In genomic region chr14:105855893-105856675, GRCh38 we compare ENCODE assay signal across 16 cellular contexts.
DNase-seq lines count a peak whose midpoint lies in the region; ATAC-seq, FAIRE-seq and TF ChIP-seq lines count a peak whose summit lies in the region.
"Had no signal": no experiment of that assay in that cellular context is flagged by ENCODE, and none has a peak within 500 bp of the region (broad histone marks: within the 10 kb centered on the region; RNA-seq: fewer than 3 reads in every experiment).

No MANE protein-coding gene starts in this region.

- no peak overlapping the region for H2BK12ac ChIP-seq in trophoblast cell (ENCODE audit: low read length)

- no peak overlapping the region for H2BK120ac ChIP-seq in trophoblast cell (ENCODE audit: insufficient read depth, low read length, poor library complexity)

- no peak overlapping the region for H4K8ac ChIP-seq in trophoblast cell (ENCODE audit: low read depth, low read length)

- no peaks in the 10 kb centered on the region for H3K79me1 ChIP-seq in trophoblast cell (ENCODE audit: low read length)

- H3K4me1 Mint-ChIP-seq in natural killer cell (peaks cover 2 to 6% of the 10 kb centered on the region in 2 donors), activated B cell treated with CpG ODN at 0.5 μM for 24 hours (peaks cover 39% of the 10 kb centered on the region)
- H3K4me1 Mint-ChIP-seq in natural killer cell treated with Interleukin-12 subunit alpha and Interleukin-12 subunit beta and Interleukin-15 and Interleukin-18, amount 100 ng/mL, for 72 hours (ENCODE audit: low read depth in 2 of 2): peaks cover 0 to 3% of the 10 kb centered on the region in 2 donors
- H3K4me1 Mint-ChIP-seq: nephron had no signal

- no peak overlapping the region for H4K91ac ChIP-seq in trophoblast cell (ENCODE audit: low read depth, low read length)

- H3K36me3 ChIP-seq in kidney (ENCODE audit: control insufficient read depth in 1 of 2, insufficient read depth in 2 of 2, low read length in 2 of 2): no peaks in the 10 kb centered on the region
- no peaks in the 10 kb centered on the region for H3K36me3 ChIP-seq in trophoblast cell (ENCODE audit: control insufficient read depth in 1 of 2, insufficient read depth in 2 of 2, low read length in 2 of 2)

- H3K9me3 Mint-ChIP-seq in natural killer cell (no peaks in the 10 kb centered on the region), activated B cell treated with CpG ODN at 0.5 μM for 24 hours (no peaks in the 10 kb centered on the region)
- H3K9me3 Mint-ChIP-seq in natural killer cell treated with Interleukin-12 subunit alpha and Interleukin-12 subunit beta and Interleukin-15 and Interleukin-18, amount 100 ng/mL, for 72 hours: no peaks in the 10 kb centered on the region

- H3K79me2 ChIP-seq in trophoblast cell (ENCODE audit: control insufficient read depth, insufficient read depth, low read length, poor library complexity): no peaks in the 10 kb centered on the region

- ATAC-seq in natural killer cell (no peak), activated B cell treated with CpG ODN at 0.5 μM for 24 hours (ENCODE audit: low read depth) (no peak)
- ATAC-seq in natural killer cell treated with Interleukin-12 subunit alpha and Interleukin-12 subunit beta and Interleukin-15 and Interleukin-18, amount 100 ng/mL, for 72 hours: no peak

- no peak overlapping the region for H4K12ac ChIP-seq in trophoblast cell (ENCODE audit: low read depth, low read length)

- no peak overlapping the region for H3K4me3 ChIP-seq in kidney (ENCODE audit: low read length in 2 of 2)
- no peak overlapping the region for H3K4me3 ChIP-seq in trophoblast cell (ENCODE audit: low read depth, low read length)
- H3K4me3 ChIP-seq: dorsolateral prefrontal cortex had no signal

- intact Hi-C loops in natural killer cell (cut with micrococcal nuclease): no loop called here
- intact Hi-C loops in activated B cell treated with CpG ODN at 0.5 μM for 24 hours (cut with micrococcal nuclease): loop anchor here (10.0 kb wide), 1 partner anchor 269 kb away; no protein-coding TSS in a partner anchor
- intact Hi-C loops in kidney (cut with DNase I): no loop called here

- H3K14ac ChIP-seq in trophoblast cell (ENCODE audit: low read length): no peak overlapping the region

- no peak overlapping the region for H3K4me2 ChIP-seq in trophoblast cell (ENCODE audit: low read length)

- POLR2A ChIA-PET in activated B cell treated with CpG ODN at 0.5 μM for 24 hours (lab: Charles Lee): interaction anchor here (0.6 to 8.7 kb wide), 21 partner anchors 9 to 299 kb away, joined by 3 to 207 read pairs (median 4); no protein-coding TSS in a partner anchor

- H2AFZ ChIP-seq in trophoblast cell (ENCODE audit: insufficient read depth, low read length, poor library complexity): no peak overlapping the region

- H3K4ac ChIP-seq in trophoblast cell (ENCODE audit: low read depth, low read length): no peak overlapping the region

- H3K27ac ChIP-seq in kidney (ENCODE audit: low read depth in 2 of 2, low read length in 2 of 2) (no peak overlapping the region), trophoblast cell (ENCODE audit: low read depth, low read length) (no peak overlapping the region)
- H3K27ac ChIP-seq: dorsolateral prefrontal cortex had no signal

- H3K4me1 ChIP-seq in kidney (ENCODE audit: control insufficient read depth in 1 of 2, insufficient read depth in 1 of 2, low read depth in 1 of 2, low read length in 2 of 2) (no peaks in the 10 kb centered on the region), trophoblast cell (ENCODE audit: control insufficient read depth in 1 of 2, insufficient read depth in 2 of 2, low read length in 2 of 2) (no peaks in the 10 kb centered on the region)

- H3K23ac ChIP-seq in trophoblast cell (ENCODE audit: low read length): no peak overlapping the region

- H2BK5ac ChIP-seq in trophoblast cell (ENCODE audit: low read depth, low read length, poor library complexity): no peak overlapping the region

- H3K36me3 Mint-ChIP-seq in natural killer cell (no peaks in the 10 kb centered on the region), activated B cell treated with CpG ODN at 0.5 μM for 24 hours (ENCODE audit: low read depth) (peaks cover 85% of the 10 kb centered on the region)
- H3K36me3 Mint-ChIP-seq in natural killer cell treated with Interleukin-12 subunit alpha and Interleukin-12 subunit beta and Interleukin-15 and Interleukin-18, amount 100 ng/mL, for 72 hours: no peaks in the 10 kb centered on the region

- no peak overlapping the region for H3K18ac ChIP-seq in trophoblast cell (ENCODE audit: low read length)

- TF ChIP-seq CTCF in natural killer cell (IDR thresholded peaks at IDR 0.05): no peak
- TF ChIP-seq CTCF in activated B cell treated with CpG ODN at 0.5 μM for 24 hours (IDR thresholded peaks at IDR 0.05): no peak
- no peak for TF ChIP-seq CTCF in kidney (IDR thresholded peaks at IDR 0.05; ENCODE audit: borderline replicate concordance, extremely low read depth, insufficient read depth)

- CTCF ChIA-PET in activated B cell treated with CpG ODN at 0.5 μM for 24 hours (lab: Charles Lee): interaction anchor here (0.9 to 2.1 kb wide), 4 partner anchors 38 to 806 kb away, joined by 3 to 5 read pairs (median 3); no protein-coding TSS in a partner anchor

- DNase-seq in natural killer cell (peak; percentile 13), activated B cell treated with CpG ODN at 0.5 μM for 24 hours (no peak), kidney (peak; percentile 61), trophoblast cell (no peak), germinal center (ENCODE audit: low spot score) (no peak), iPS-NIHi7 (ENCODE audit: extremely low spot score) (no peak), pons (ENCODE audit: low spot score) (no peak)
- no peak for DNase-seq in natural killer cell treated with Interleukin-12 subunit alpha and Interleukin-12 subunit beta and Interleukin-15 and Interleukin-18, amount 100 ng/mL, for 72 hours (ENCODE audit: low spot score)
- DNase-seq: activated CD4-positive, alpha-beta T cell treated with anti-CD3 and anti-CD28 coated beads for 4 hours; foreskin melanocyte; KBM-7; NCI-H187 treated with DMSO at 0.1 percent for 48 hours had no signal

- H3K27me3 Mint-ChIP-seq in natural killer cell (ENCODE audit: low read depth in 2 of 2): peaks cover 5 to 7% of the 10 kb centered on the region in 2 donors
- peaks cover 5 to 10% of the 10 kb centered on the region in 2 donors for H3K27me3 Mint-ChIP-seq in natural killer cell treated with Interleukin-12 subunit alpha and Interleukin-12 subunit beta and Interleukin-15 and Interleukin-18, amount 100 ng/mL, for 72 hours
- no peaks in the 10 kb centered on the region for H3K27me3 Mint-ChIP-seq in activated B cell treated with CpG ODN at 0.5 μM for 24 hours

- H3K9ac ChIP-seq in kidney (ENCODE audit: low read length in 2 of 2): no peak overlapping the region
- H3K9ac ChIP-seq in trophoblast cell (ENCODE audit: low read length): no peak overlapping the region

- no peak overlapping the region for H2AK5ac ChIP-seq in trophoblast cell (ENCODE audit: low read length)

- H3K4me3 Mint-ChIP-seq in natural killer cell (no peak overlapping the region), activated B cell treated with CpG ODN at 0.5 μM for 24 hours (peak overlapping the region; percentile 98)
- no peak overlapping the region for H3K4me3 Mint-ChIP-seq in natural killer cell treated with Interleukin-12 subunit alpha and Interleukin-12 subunit beta and Interleukin-15 and Interleukin-18, amount 100 ng/mL, for 72 hours
- H3K4me3 Mint-ChIP-seq: nephron had no signal

- H3K9me3 ChIP-seq in kidney (ENCODE audit: control insufficient read depth in 1 of 2, low read length in 2 of 2) (no peaks in the 10 kb centered on the region), trophoblast cell (ENCODE audit: insufficient read depth, low read depth, low read length) (peaks cover 95% of the 10 kb centered on the region)

- H3K27ac Mint-ChIP-seq in natural killer cell (no peak overlapping the region), activated B cell treated with CpG ODN at 0.5 μM for 24 hours (peak overlapping the region; percentile 99)
- no peak overlapping the region for H3K27ac Mint-ChIP-seq in natural killer cell treated with Interleukin-12 subunit alpha and Interleukin-12 subunit beta and Interleukin-15 and Interleukin-18, amount 100 ng/mL, for 72 hours
- H3K27ac Mint-ChIP-seq: nephron had no signal

- no peak for FAIRE-seq in kidney (lab: Jason Lieb, UNC)
- FAIRE-seq: G401.6, keratinocyte had no signal

- H3K27me3 ChIP-seq in trophoblast cell (ENCODE audit: insufficient read depth, low read length): no peaks in the 10 kb centered on the region

- WGBS in trophoblast cell (ENCODE audit: extremely low coverage, insufficient coverage, insufficient read length): no CpG with 5 or more reads among the region's 28 CpGs

Comparison
In these comparisons a context has a peak if more than half of its experiments do, and no peak if none do; other contexts are left out.
1. DNase-seq: peak in natural killer cell (single experiment) and kidney (single experiment); none in natural killer cell treated with Interleukin-12 subunit alpha and Interleukin-12 subunit beta and Interleukin-15 and Interleukin-18, amount 100 ng/mL, for 72 hours (single experiment), activated B cell treated with CpG ODN at 0.5 μM for 24 hours (single experiment), trophoblast cell (0 of 2), germinal center (single experiment), iPS-NIHi7 (single experiment) and pons (single experiment).